ENCODE assay signal across 19 cellular contexts in genomic region chr10:124669141-124669823, GRCh38.
DNase-seq lines count a peak whose midpoint lies in the region; ATAC-seq and TF ChIP-seq lines count a peak whose summit lies in the region.
"Had no signal": no experiment of that assay in that cellular context is flagged by ENCODE, and none has a peak within 500 bp of the region (broad histone marks: within the 10 kb centered on the region; RNA-seq: fewer than 3 reads in every experiment).

No MANE protein-coding gene starts in this region.

- H3K9me3 ChIP-seq in T-helper 17 cell (ENCODE audit: control insufficient read depth, low read length, poor library complexity, severe bottlenecking): no peaks in the 10 kb centered on the region
- no peaks in the 10 kb centered on the region for H3K9me3 ChIP-seq in psoas muscle
- no peaks in the 10 kb centered on the region for H3K9me3 ChIP-seq in uterus
- H3K9me3 ChIP-seq: BE2C had no signal

- TF ChIP-seq CTCF in psoas muscle (IDR thresholded peaks at IDR 0.05) (no peak), uterus (IDR thresholded peaks at IDR 0.05) (no peak)

- H3K36me3 Mint-ChIP-seq in T-helper 17 cell (ENCODE audit: low read depth): peaks cover 6% of the 10 kb centered on the region
- peaks cover 2% of the 10 kb centered on the region for H3K36me3 Mint-ChIP-seq in T-helper 2 cell treated with Interferon-gamma antibody and Interleukin-4, amounts not matched to agents 5 μg/mL and 100 μg/mL, for 36 hours (ENCODE audit: low read depth)
- H3K36me3 Mint-ChIP-seq: activated naive CD8-positive, alpha-beta T cell treated with anti-CD3 and anti-CD28 coated beads for 36 hours had no signal

- intact Hi-C loops in left cardiac atrium (cut with DNase I): no loop called here
- intact Hi-C loops in psoas muscle (cut with DNase I): no loop called here
- intact Hi-C loops in uterus (cut with DNase I; ENCODE audit: low total_unique reads): no loop called here

- H3K4me1 ChIP-seq in psoas muscle: peaks cover 74% of the 10 kb centered on the region
- peaks cover 0 to 9% of the 10 kb centered on the region in 2 donors for H3K4me1 ChIP-seq in uterus

- no peak for TF ChIP-seq POLR2A in uterus (IDR thresholded peaks at IDR 0.05)

- H3K27me3 ChIP-seq in psoas muscle (ENCODE audit: insufficient read depth in 3 of 3, low read length in 2 of 3): no peaks in the 10 kb centered on the region
- H3K27me3 ChIP-seq in uterus: no peaks in the 10 kb centered on the region
- H3K27me3 ChIP-seq: BE2C had no signal

- WGBS in psoas muscle, 3 donors: 68 to 81% (median 70%) methylated on average over 20 of the region's 20 CpGs

- H3K4me1 Mint-ChIP-seq in T-helper 17 cell: peaks cover 68% of the 10 kb centered on the region
- peaks cover 10% of the 10 kb centered on the region for H3K4me1 Mint-ChIP-seq in T-helper 2 cell treated with Interferon-gamma antibody and Interleukin-4, amounts not matched to agents 5 μg/mL and 100 μg/mL, for 36 hours (ENCODE audit: low read depth)

- H3K4me3 Mint-ChIP-seq in T-helper 17 cell: no peak overlapping the region
- no peak overlapping the region for H3K4me3 Mint-ChIP-seq in T-helper 2 cell treated with Interferon-gamma antibody and Interleukin-4, amounts not matched to agents 5 μg/mL and 100 μg/mL, for 36 hours
- H3K4me3 Mint-ChIP-seq: activated CD8-positive, alpha-beta T cell treated with anti-CD3 and anti-CD28 coated beads for 36 hours; activated naive CD8-positive, alpha-beta T cell treated with anti-CD3 and anti-CD28 coated beads for 36 hours; activated T-cell treated with anti-CD3 and anti-CD28 coated beads, Interleukin-2, amount 50 U/mL, for 4 hours; memory B cell; nephron progenitor cell had no signal

- ATAC-seq in T-helper 17 cell (no peak), left cardiac atrium (peak; percentile 8 to 44), psoas muscle (peak in 3 of 4 donors; percentile 26 to 47 (median 27))
- ATAC-seq: activated CD8-positive, alpha-beta T cell treated with anti-CD3 and anti-CD28 coated beads for 36 hours; activated T-cell treated with anti-CD3 and anti-CD28 coated beads, Interleukin-2, amount 50 U/mL, for 4 hours had no signal

- DNase-seq in T-helper 17 cell (no peak), left cardiac atrium (no peak), psoas muscle (peak in 1 of 2 donors; percentile 10), uterus (no peak), D341Med (ENCODE audit: low spot score) (no peak), EL (no peak)
- DNase-seq in T-helper 2 cell treated with Interferon-gamma antibody and Interleukin-4, amounts not matched to agents 5 μg/mL and 100 μg/mL, for 36 hours (ENCODE audit: low spot score): no peak
- DNase-seq: activated CD8-positive, alpha-beta T cell treated with anti-CD3 and anti-CD28 coated beads for 36 hours; activated naive CD8-positive, alpha-beta T cell treated with anti-CD3 and anti-CD28 coated beads for 36 hours; activated T-cell treated with anti-CD3 and anti-CD28 coated beads, Interleukin-2, amount 50 U/mL, for 4 hours; BE2C; effector CD4-positive, alpha-beta T cell; glutamatergic neuron; NCI-H1105 treated with DMSO at 0.1 percent for 48 hours; NCI-H69; nephron progenitor cell; SIG-M5; WERI-Rb-1 had no signal

- H3K27ac ChIP-seq in psoas muscle (peak overlapping the region; percentile 13), uterus (peak overlapping the region; percentile 45 to 72)
- H3K27ac ChIP-seq: WERI-Rb-1 had no signal

- H3K4me3 ChIP-seq in psoas muscle: no peak overlapping the region
- no peak overlapping the region for H3K4me3 ChIP-seq in uterus

- H3K36me3 ChIP-seq in psoas muscle (ENCODE audit: insufficient read depth in 1 of 2, low read depth in 1 of 2) (no peaks in the 10 kb centered on the region), uterus (no peaks in the 10 kb centered on the region)
- H3K36me3 ChIP-seq: BE2C, WERI-Rb-1 had no signal

- no peaks in the 10 kb centered on the region for H3K27me3 Mint-ChIP-seq in T-helper 17 cell
- no peaks in the 10 kb centered on the region for H3K27me3 Mint-ChIP-seq in T-helper 2 cell treated with Interferon-gamma antibody and Interleukin-4, amounts not matched to agents 5 μg/mL and 100 μg/mL, for 36 hours (ENCODE audit: low read depth)
- H3K27me3 Mint-ChIP-seq: activated CD8-positive, alpha-beta T cell treated with anti-CD3 and anti-CD28 coated beads for 36 hours; activated naive CD8-positive, alpha-beta T cell treated with anti-CD3 and anti-CD28 coated beads for 36 hours; memory B cell had no signal

- H3K27ac Mint-ChIP-seq in T-helper 17 cell: peak overlapping the region; percentile 87
- H3K27ac Mint-ChIP-seq in T-helper 2 cell treated with Interferon-gamma antibody and Interleukin-4, amounts not matched to agents 5 μg/mL and 100 μg/mL, for 36 hours: no peak overlapping the region
- H3K27ac Mint-ChIP-seq: activated naive CD8-positive, alpha-beta T cell treated with anti-CD3 and anti-CD28 coated beads for 36 hours; nephron progenitor cell had no signal

- H3K9me3 Mint-ChIP-seq in T-helper 2 cell treated with Interferon-gamma antibody and Interleukin-4, amounts not matched to agents 5 μg/mL and 100 μg/mL, for 36 hours: no peaks in the 10 kb centered on the region
- H3K9me3 Mint-ChIP-seq: activated CD8-positive, alpha-beta T cell treated with anti-CD3 and anti-CD28 coated beads for 36 hours; activated naive CD8-positive, alpha-beta T cell treated with anti-CD3 and anti-CD28 coated beads for 36 hours; activated T-cell treated with anti-CD3 and anti-CD28 coated beads, Interleukin-2, amount 50 U/mL, for 4 hours; memory B cell; nephron progenitor cell had no signal
